ENCODE assay signal across 8 cellular contexts in genomic region chr21:41777934-41778815, GRCh38. TPM values are rescaled to one million over a fixed set of nuclear protein-coding genes. Genes with fewer than 3 reads are reported as not detected.
DNase-seq lines count a peak whose midpoint lies in the region; ATAC-seq and TF ChIP-seq lines count a peak whose summit lies in the region.

No MANE protein-coding gene starts in this region.

- in situ Hi-C loops in mammary epithelial cell (cut with MboI; ENCODE audit: low sequenced_read_pairs in 2 of 2), result loop anchor here in 1 of 2 donors (25.0 kb wide), 1 partner anchor 491 kb away; no protein-coding TSS in a partner anchor

- 10% methylated on average over 35 of the region's 45 CpGs for WGBS in mammary epithelial cell (ENCODE audit: low coverage, missing lambda C conversion rate)

- dilution Hi-C loops in mammary epithelial cell (cut with HindIII; ENCODE audit: low sequenced_read_pairs), result no loop called here

- CTCF ChIA-PET in mammary epithelial cell (lab: Charles Lee; ENCODE audit: low non-redundant PET), result interaction anchor here (0.6 to 2.3 kb wide), 7 partner anchors 10 to 495 kb away, joined by 3 to 43 read pairs (median 5); no protein-coding TSS in a partner anchor

- H3K27me3 ChIP-seq in mammary epithelial cell (ENCODE audit: insufficient read depth, low read length), result no peaks in the 10 kb centered on the region

- peak overlapping the region; percentile 56 for H3K27ac ChIP-seq in mammary epithelial cell (ENCODE audit: insufficient read depth, low read depth, low read length)

- DNase-seq in AG20443 (ENCODE audit: low spot score) (peak; percentile 93), GM12864 (ENCODE audit: low read depth) (no peak), NCI-H2227 treated with DMSO at 0.1 percent for 48 hours (lab: John Stamatoyannopoulos, UW) (peak; percentile 28), mammary epithelial cell (peak; percentile 86), inferior parietal cortex (ENCODE audit: extremely low spot score) (peak; percentile 82), GDM1 (lab: John Stamatoyannopoulos, UW) (no peak)
- peak; percentile 59 for DNase-seq in stimulated activated CD8-positive, alpha-beta memory T cell treated with anti-CD3 and anti-CD28 coated beads, Interleukin-4, amount 100 ng/mL, for 48 hours

- ATAC-seq in GM18907 (IDR thresholded peaks at IDR 0.05; ENCODE audit: unreplicated experiment), result no peak

- peak overlapping the region; percentile 81 for H2AFZ ChIP-seq in mammary epithelial cell (ENCODE audit: low read depth, low read length)

- no peaks in the 10 kb centered on the region for H3K36me3 ChIP-seq in mammary epithelial cell (ENCODE audit: insufficient read depth, low read length)

- no peaks in the 10 kb centered on the region for H4K20me1 ChIP-seq in mammary epithelial cell (ENCODE audit: insufficient read depth, low read length)

- no peak overlapping the region for H3K4me3 ChIP-seq in GM12864 (ENCODE audit: low read depth, low read length)
- H3K4me3 ChIP-seq in mammary epithelial cell (replicated peaks in 1 of 3; ENCODE audit: insufficient read depth in 1 of 3, low read depth in 2 of 3, low read length in 3 of 3), result no peak overlapping the region

- H3K9ac ChIP-seq in mammary epithelial cell (ENCODE audit: insufficient read depth, low read length), result peak overlapping the region; percentile 62

- TF ChIP-seq CTCF in GM12864 (IDR thresholded peaks at IDR 0.05; ENCODE audit: low read depth, low read length, missing control alignments) (peak; percentile 60), mammary epithelial cell (conservative IDR thresholded peaks at IDR 0.05 in 1 of 2, IDR thresholded peaks at IDR 0.05 in 1 of 2; ENCODE audit: extremely low read depth in 1 of 2, insufficient read depth in 1 of 2, low read depth in 1 of 2, low read length in 2 of 2) (peak; percentile 94)

- H3K79me2 ChIP-seq in mammary epithelial cell (ENCODE audit: insufficient read depth, low read length), result no peaks in the 10 kb centered on the region

- no peaks in the 10 kb centered on the region for H3K9me3 ChIP-seq in mammary epithelial cell (replicated peaks; ENCODE audit: insufficient read depth, low read length)

- peaks cover 25% of the 10 kb centered on the region for H3K4me1 ChIP-seq in mammary epithelial cell (ENCODE audit: insufficient read depth, low read length)

- H3K4me2 ChIP-seq in mammary epithelial cell (ENCODE audit: insufficient read depth, low read depth, low read length), result peak overlapping the region; percentile 63

- intact Hi-C loops in mammary epithelial cell (cut with micrococcal nuclease), result loop anchor here (1.0 to 5.0 kb wide), 6 partner anchors 10 to 496 kb away; no protein-coding TSS in a partner anchor

- no TSS peak for BruUV-seq in mammary epithelial cell (replicated peaks; lab: Mats Ljungman, UMichigan)

RNA-seq across cellular contexts. Expression of gene RIPK4, which starts 11.3 kb away (rescaled TPM):
- total RNA-seq in mammary epithelial cell, result 10 to 100 TPM; 50.1 to 83.9 TPM
- 21.0 TPM for polyA plus RNA-seq in mammary epithelial cell
- 36.0 TPM for polyA minus RNA-seq in mammary epithelial cell

Comparison
In these comparisons a context has a peak if more than half of its experiments do, and no peak if none do; other contexts are left out.
1. DNase-seq: peak in AG20443 (single experiment), NCI-H2227 treated with DMSO at 0.1 percent for 48 hours (single experiment), mammary epithelial cell (single experiment), inferior parietal cortex (single experiment) and stimulated activated CD8-positive, alpha-beta memory T cell treated with anti-CD3 and anti-CD28 coated beads, Interleukin-4, amount 100 ng/mL, for 48 hours (single experiment); none in GM12864 (single experiment) and GDM1 (single experiment).